8 cellular contexts compared by ENCODE assay signal in genomic region chr6:31441368-31442267, GRCh38. TPM values are rescaled to one million over a fixed set of nuclear protein-coding genes. Genes with fewer than 3 reads are reported as not detected.
DNase-seq lines count a peak whose midpoint lies in the region; ATAC-seq and TF ChIP-seq lines count a peak whose summit lies in the region.

No MANE protein-coding gene starts in this region.

- peak; percentile 33 to 41 for DNase-seq in NCI-H2081 (lab: John Stamatoyannopoulos, UW)
- no peak for DNase-seq in NCI-H2081 treated with DMSO at 0.1 percent for 48 hours (lab: John Stamatoyannopoulos, UW)
- DNase-seq in Kasumi-1 (lab: John Stamatoyannopoulos, UW): peak; percentile 12 to 26
- peak; percentile 90 for DNase-seq in WERI-Rb-1
- no peak for DNase-seq in chondrocyte (ENCODE audit: low spot score)
- peak; percentile 75 for DNase-seq in left kidney (ENCODE audit: low read depth, low spot score)
- peak in 2 of 3 donors; percentile 77 to 86 for DNase-seq in stimulated activated CD4-positive, alpha-beta T cell treated with anti-CD3 and anti-CD28 coated beads, TNF-alpha, amount 100 ng/mL, for 1 hour (ENCODE audit: low read depth in 3 of 3, low spot score in 1 of 3)

- H3K36me3 ChIP-seq in WERI-Rb-1: no peaks in the 10 kb centered on the region

- H3K36me3 Mint-ChIP-seq in chondrocyte (ENCODE audit: low read depth): peaks cover 3% of the 10 kb centered on the region

- H3K27me3 ChIP-seq in WERI-Rb-1 (ENCODE audit: insufficient read depth, low read depth, severe bottlenecking): no peaks in the 10 kb centered on the region

- H3K27me3 Mint-ChIP-seq in chondrocyte (ENCODE audit: low read depth): peaks cover 21% of the 10 kb centered on the region

- no peak overlapping the region for H3K27ac ChIP-seq in WERI-Rb-1

- H3K27ac Mint-ChIP-seq in chondrocyte (ENCODE audit: unreplicated experiment): no peak overlapping the region

- H3K4me3 ChIP-seq in WERI-Rb-1 (ENCODE audit: low read depth, low read length): no peak overlapping the region

- H3K4me1 Mint-ChIP-seq in chondrocyte (ENCODE audit: low read depth): peaks cover 10% of the 10 kb centered on the region

- TF ChIP-seq CTCF in WERI-Rb-1 (IDR thresholded peaks at IDR 0.05; ENCODE audit: low read depth, low read length) (peak; percentile 98), chondrocyte (IDR thresholded peaks at IDR 0.05) (peak; percentile 95)

- H3K9me3 ChIP-seq in WERI-Rb-1 (ENCODE audit: severe bottlenecking): peaks cover 11% of the 10 kb centered on the region

- H3K9me3 Mint-ChIP-seq in chondrocyte (ENCODE audit: low read depth): peaks cover 12% of the 10 kb centered on the region

- ATAC-seq in GM19397 (IDR thresholded peaks at IDR 0.05; ENCODE audit: unreplicated experiment): no peak

- H3K4me3 Mint-ChIP-seq in chondrocyte (ENCODE audit: unreplicated experiment): peak overlapping the region; percentile 63

RNA-seq across cellular contexts. Expression of gene MICA, which starts 38.2 kb away (rescaled TPM):
- 54.6 to 56.8 TPM (median 56.3 TPM) in 3 replicates for total RNA-seq in chondrocyte

RNA-seq across cellular contexts. Expression of gene MICB, which starts 56.3 kb away (rescaled TPM):
- total RNA-seq in chondrocyte: 7.8 to 9.4 TPM (median 9.0 TPM) in 3 replicates

Comparison
In these comparisons a context has a peak if more than half of its experiments do, and no peak if none do; other contexts are left out.
1. DNase-seq: peak in NCI-H2081 (2 of 2), Kasumi-1 (2 of 2), WERI-Rb-1 (single experiment), left kidney (single experiment) and stimulated activated CD4-positive, alpha-beta T cell treated with anti-CD3 and anti-CD28 coated beads, TNF-alpha, amount 100 ng/mL, for 1 hour (2 of 3); none in NCI-H2081 treated with DMSO at 0.1 percent for 48 hours (single experiment) and chondrocyte (single experiment).